ENCODE assay signal across 12 cellular contexts in the genomic region with DNA sequence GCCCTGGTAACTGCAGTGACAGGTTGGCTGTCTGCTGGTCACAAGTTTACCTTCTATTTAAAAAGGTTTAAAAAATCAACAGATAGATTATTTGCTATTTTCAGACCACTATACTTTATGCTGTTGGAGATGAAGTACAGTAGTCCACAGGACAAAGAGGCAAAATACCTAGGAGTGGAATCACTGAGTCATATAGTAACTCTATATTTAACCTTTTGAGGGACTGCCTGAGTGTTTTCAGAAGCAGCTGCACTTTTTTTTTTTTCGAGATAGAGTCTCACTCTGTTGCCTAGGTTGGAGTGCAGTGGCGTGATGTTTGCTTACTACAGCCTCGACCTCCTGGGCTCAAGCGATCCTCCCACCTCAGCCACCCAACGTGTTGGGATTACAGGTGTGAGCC. TPM values are rescaled to one million over a fixed set of nuclear protein-coding genes. Genes with fewer than 3 reads are reported as not detected.
A peak's percentile ranks its signal among the peaks of the same experiment; 100 is the strongest.
DNase-seq lines count a peak whose midpoint lies in the region; ATAC-seq, FAIRE-seq and TF ChIP-seq lines count a peak whose summit lies in the region.
"Had no signal": no experiment of that assay in that cellular context is flagged by ENCODE, and none has a peak within 500 bp of the region (broad histone marks: within the 10 kb centered on the region; RNA-seq: fewer than 3 reads in every experiment).

No MANE protein-coding gene starts in this region.

- H3K56ac ChIP-seq in IMR-90 (ENCODE audit: extremely low read depth, insufficient read depth, low read length) = no peak overlapping the region

- H2BK20ac ChIP-seq in IMR-90 (ENCODE audit: low read depth, low read length) = no peak overlapping the region

- H2AK5ac ChIP-seq in IMR-90 (ENCODE audit: low read depth, low read length) = no peak overlapping the region

- BruUV-seq in IMR-90 (replicated peaks; lab: Mats Ljungman, UMichigan) = no TSS peak

- H3K4me3 ChIP-seq in IMR-90 (ENCODE audit: insufficient read depth, low read depth, low read length) = no peak overlapping the region
- H3K4me3 ChIP-seq: heart left ventricle had no signal

- no peak overlapping the region for H3K14ac ChIP-seq in IMR-90 (replicated peaks; ENCODE audit: low read depth, low read length)

- H4K5ac ChIP-seq in IMR-90 (ENCODE audit: low read depth, low read length) = no peak overlapping the region

- H3K27ac ChIP-seq in IMR-90 (ENCODE audit: insufficient read depth, low read length) = no peak overlapping the region
- H3K27ac ChIP-seq: heart left ventricle had no signal

- peaks cover 30 to 34% of the 10 kb centered on the region in 2 experiments for H3K79me1 ChIP-seq in IMR-90 (ENCODE audit: low read depth in 1 of 2, low read length in 2 of 2)

- TF ChIP-seq POLR2A in IMR-90 (IDR thresholded peaks at IDR 0.05; ENCODE audit: low read depth, low read length) (no peak), GM12891 (IDR thresholded peaks at IDR 0.05; ENCODE audit: low read depth, low read length) (no peak)

- dilution Hi-C loops in IMR-90 (cut with HindIII; ENCODE audit: low sequenced_read_pairs, unreplicated experiment) = no loop called here

- peaks cover 32% of the 10 kb centered on the region for H3K36me3 ChIP-seq in IMR-90 (ENCODE audit: control insufficient read depth, insufficient read depth, low read length)

- TF ChIP-seq CTCF in IMR-90 (conservative IDR thresholded peaks at IDR 0.05; ENCODE audit: low read depth, low read length) = no peak

- H3K4ac ChIP-seq in IMR-90 (ENCODE audit: low read depth, low read length) = no peak overlapping the region

- DNase-seq in IMR-90 = peak; percentile 37
- DNase-seq in GM12891 (ENCODE audit: insufficient read length, low spot score) = no peak
- no peak for DNase-seq in DMS153 (lab: John Stamatoyannopoulos, UW)
- DNase-seq in COR-L47 (lab: John Stamatoyannopoulos, UW) = no peak
- DNase-seq in amniotic stem cell (lab: John Stamatoyannopoulos, UW) = no peak
- DNase-seq: CD4-positive, CD25-positive, alpha-beta regulatory T cell; heart left ventricle; mesendoderm; NCI-H146 had no signal

- H2BK15ac ChIP-seq in IMR-90 (ENCODE audit: low read depth, low read length) = no peak overlapping the region

- 100% methylated on average over 1 of the region's 5 CpGs; no CpG with 5 or more reads in 1 of the 2 experiments for WGBS in IMR-90 (ENCODE audit: extremely low coverage in 2 of 2, insufficient read length in 1 of 2), 2 experiments

- peak; percentile 78 for ATAC-seq in GM18498 (IDR thresholded peaks at IDR 0.05; ENCODE audit: unreplicated experiment)
- ATAC-seq in GM19043 (IDR thresholded peaks at IDR 0.05; ENCODE audit: low read depth, unreplicated experiment) = peak; percentile 71
- ATAC-seq in HG02798 (IDR thresholded peaks at IDR 0.05; ENCODE audit: poor library complexity, unreplicated experiment) = peak; percentile 84
- ATAC-seq in IMR-90 (ENCODE audit: low read depth) = no peak

- no peak overlapping the region for H2AK9ac ChIP-seq in IMR-90 (replicated peaks; ENCODE audit: low read depth, low read length, poor library complexity)

- H4K91ac ChIP-seq in IMR-90 (ENCODE audit: insufficient read depth, low read depth, low read length) = no peak overlapping the region

- TF ChIP-seq RAD21 in IMR-90 (IDR thresholded peaks at IDR 0.05; ENCODE audit: low read length) = no peak

- H2BK120ac ChIP-seq in IMR-90 (ENCODE audit: low read depth, low read length) = no peak overlapping the region

- intact Hi-C loops in IMR-90 (cut with micrococcal nuclease) = no loop called here

- no peaks in the 10 kb centered on the region for H3K4me1 ChIP-seq in IMR-90 (ENCODE audit: control insufficient read depth, insufficient read depth, low read length)
- H3K4me1 ChIP-seq: heart left ventricle had no signal

- no peak overlapping the region for H3K18ac ChIP-seq in IMR-90 (ENCODE audit: low read depth, low read length)

- in situ Hi-C loops in IMR-90 (cut with MboI; ENCODE audit: low sequenced_read_pairs) = no loop called here

- POLR2A ChIA-PET in IMR-90 (lab: Charles Lee; ENCODE audit: unreplicated experiment) = no interaction called here

- H3K9me3 ChIP-seq in IMR-90 (ENCODE audit: control insufficient read depth, insufficient read depth, low read length) = no peaks in the 10 kb centered on the region
- H3K9me3 ChIP-seq: heart left ventricle had no signal

- FAIRE-seq in GM12891 (lab: Jason Lieb, UNC) = no peak

- no peaks in the 10 kb centered on the region for H3K27me3 ChIP-seq in IMR-90 (ENCODE audit: control insufficient read depth, insufficient read depth, low read length)
- H3K27me3 ChIP-seq: heart left ventricle had no signal

- no peak overlapping the region for H3K4me2 ChIP-seq in IMR-90 (ENCODE audit: low read depth, low read length)

- H3K9ac ChIP-seq in IMR-90 (ENCODE audit: low read depth, low read length) = no peak overlapping the region

- H4K20me1 ChIP-seq in IMR-90 (ENCODE audit: insufficient read depth, low read length) = no peaks in the 10 kb centered on the region; the same call in 1 of the 2 replicates

- no peak overlapping the region for H3K23ac ChIP-seq in IMR-90 (ENCODE audit: low read depth, low read length)

- CTCF ChIA-PET in IMR-90 (lab: Yijun Ruan, JAX) = interaction anchor here (0.6 kb wide), 1 partner anchor 151 kb away, joined by 3 read pairs; no protein-coding TSS in a partner anchor

- no peak overlapping the region for H2BK5ac ChIP-seq in IMR-90 (ENCODE audit: low read depth, low read length, poor library complexity, severe bottlenecking)

- no peaks in the 10 kb centered on the region for H3K9me1 ChIP-seq in IMR-90 (ENCODE audit: insufficient read depth, low read length)

- H2AFZ ChIP-seq in IMR-90 (replicated peaks; ENCODE audit: low read length, poor library complexity) = no peak overlapping the region

- no peak overlapping the region for H4K8ac ChIP-seq in IMR-90 (ENCODE audit: low read depth in 2 of 2, low read length in 2 of 2)

TF ChIP-seq in IMR-90, 13 proteins besides CTCF, POLR2A, EP300 and RAD21 (continues in another document):
- no peak for TF ChIP-seq MAFK (IDR thresholded peaks at IDR 0.05; ENCODE audit: low read depth, low read length)
- TF ChIP-seq, protein P1, sequence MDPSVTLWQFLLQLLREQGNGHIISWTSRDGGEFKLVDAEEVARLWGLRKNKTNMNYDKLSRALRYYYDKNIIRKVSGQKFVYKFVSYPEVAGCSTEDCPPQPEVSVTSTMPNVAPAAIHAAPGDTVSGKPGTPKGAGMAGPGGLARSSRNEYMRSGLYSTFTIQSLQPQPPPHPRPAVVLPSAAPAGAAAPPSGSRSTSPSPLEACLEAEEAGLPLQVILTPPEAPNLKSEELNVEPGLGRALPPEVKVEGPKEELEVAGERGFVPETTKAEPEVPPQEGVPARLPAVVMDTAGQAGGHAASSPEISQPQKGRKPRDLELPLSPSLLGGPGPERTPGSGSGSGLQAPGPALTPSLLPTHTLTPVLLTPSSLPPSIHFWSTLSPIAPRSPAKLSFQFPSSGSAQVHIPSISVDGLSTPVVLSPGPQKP (IDR thresholded peaks at IDR 0.05; ENCODE audit: borderline replicate concordance, low read depth, low read length) = no peak
- TF ChIP-seq CEBPB (IDR thresholded peaks at IDR 0.05; ENCODE audit: low read depth, low read length) = no peak
- TF ChIP-seq MXI1 (IDR thresholded peaks at IDR 0.05; ENCODE audit: borderline replicate concordance, low read depth, low read length) = no peak
- no peak for TF ChIP-seq BHLHE40 (IDR thresholded peaks at IDR 0.05; ENCODE audit: low read depth, low read length)
- TF ChIP-seq SMC3 (IDR thresholded peaks at IDR 0.05; ENCODE audit: low read depth, low read length) = no peak
- TF ChIP-seq FOS (IDR thresholded peaks at IDR 0.05; ENCODE audit: low read depth, low read length) = no peak

TF ChIP-seq in GM12891, 5 proteins besides CTCF, POLR2A, EP300 and RAD21:
- TF ChIP-seq POLR2AphosphoS5 (IDR thresholded peaks at IDR 0.05; ENCODE audit: low read depth, low read length) = no peak
- TF ChIP-seq SPI1 (IDR thresholded peaks at IDR 0.05; ENCODE audit: low read depth, low read length) = no peak
- no peak for TF ChIP-seq POU2F2 (IDR thresholded peaks at IDR 0.05; ENCODE audit: low read depth, low read length)
- TF ChIP-seq PAX5 (IDR thresholded peaks at IDR 0.05; ENCODE audit: insufficient read depth, low read length, severe bottlenecking) = no peak

RNA-seq across cellular contexts. Expression of gene CNIH4, which starts 11.7 kb away (rescaled TPM):
- 73.1 and 105 TPM in 2 replicates for total RNA-seq in IMR-90 (2012; rRNA removed)
- polyA plus RNA-seq in IMR-90 (2012; rRNA removed) = 27.8 and 29.7 TPM in 2 replicates
- polyA plus RNA-seq in IMR-90 (2012; cell fraction: cytosol; rRNA removed) = 14.2 and 16.4 TPM in 2 replicates
- polyA plus RNA-seq in IMR-90 (2012; cell fraction: nucleus; rRNA removed; ENCODE audit: low replicate concordance) = 7.8 and 20.8 TPM in 2 replicates
- 28.2 TPM for polyA plus RNA-seq in GM12891 (2012; ENCODE audit: low read depth, missing spikeins)

RNA-seq across cellular contexts. Expression of gene NVL, which starts 38.4 kb away (rescaled TPM):
- total RNA-seq in IMR-90 (2012; rRNA removed) = 16.5 and 18.9 TPM in 2 replicates
- polyA plus RNA-seq in IMR-90 (2012; rRNA removed) = 16.2 and 18.4 TPM in 2 replicates
- 3.7 and 7.9 TPM in 2 replicates for polyA plus RNA-seq in IMR-90 (2012; cell fraction: cytosol; rRNA removed)
- 9.4 and 41.8 TPM in 2 replicates for polyA plus RNA-seq in IMR-90 (2012; cell fraction: nucleus; rRNA removed; ENCODE audit: low replicate concordance)
- polyA plus RNA-seq in GM12891 (2012; ENCODE audit: low read depth, missing spikeins) = 15.7 TPM
